10 cellular contexts compared by ENCODE assay signal in genomic region chr14:92586966-92587365, GRCh38.
DNase-seq lines count a peak whose midpoint lies in the region; ATAC-seq and TF ChIP-seq lines count a peak whose summit lies in the region.
"Had no signal": no experiment of that assay in that cellular context is flagged by ENCODE, and none has a peak within 500 bp of the region (broad histone marks: within the 10 kb centered on the region; RNA-seq: fewer than 3 reads in every experiment).

No MANE protein-coding gene starts in this region.

- H3K27me3 Mint-ChIP-seq in activated CD8-positive, alpha-beta memory T cell treated with anti-CD3 and anti-CD28 coated beads, Interleukin-2, amount 10 ng/mL, durations not matched to agents 7 days and 5 days, result peaks cover 2% of the 10 kb centered on the region
- peaks cover 14% of the 10 kb centered on the region for H3K27me3 Mint-ChIP-seq in activated CD4-positive, alpha-beta memory T cell treated with anti-CD3 and anti-CD28 coated beads, Interleukin-2, amount 10 ng/mL, durations not matched to agents 7 days and 5 days
- no peaks in the 10 kb centered on the region for H3K27me3 Mint-ChIP-seq in mesothelial cell of epicardium (ENCODE audit: low read depth)

- TF ChIP-seq CTCF in mesothelial cell of epicardium (IDR thresholded peaks at IDR 0.05; ENCODE audit: unreplicated experiment) (no peak), suprapubic skin (IDR thresholded peaks at IDR 0.05) (no peak)

- peak overlapping the region; percentile 58 for H3K4me3 Mint-ChIP-seq in activated CD8-positive, alpha-beta memory T cell treated with anti-CD3 and anti-CD28 coated beads, Interleukin-2, amount 10 ng/mL, durations not matched to agents 7 days and 5 days
- peak overlapping the region; percentile 30 for H3K4me3 Mint-ChIP-seq in activated CD4-positive, alpha-beta memory T cell treated with anti-CD3 and anti-CD28 coated beads, Interleukin-2, amount 10 ng/mL, durations not matched to agents 7 days and 5 days
- H3K4me3 Mint-ChIP-seq in mesothelial cell of epicardium, result no peak overlapping the region

- no peak for TF ChIP-seq POLR2A in suprapubic skin (IDR thresholded peaks at IDR 0.05)

- peaks cover 67% of the 10 kb centered on the region for H3K36me3 Mint-ChIP-seq in activated CD8-positive, alpha-beta memory T cell treated with anti-CD3 and anti-CD28 coated beads, Interleukin-2, amount 10 ng/mL, durations not matched to agents 7 days and 5 days
- H3K36me3 Mint-ChIP-seq in activated CD4-positive, alpha-beta memory T cell treated with anti-CD3 and anti-CD28 coated beads, Interleukin-2, amount 10 ng/mL, durations not matched to agents 7 days and 5 days (ENCODE audit: low read depth), result peaks cover 36% of the 10 kb centered on the region
- H3K36me3 Mint-ChIP-seq in mesothelial cell of epicardium, result peaks cover 29% of the 10 kb centered on the region

- CTCF ChIA-PET in activated CD8-positive, alpha-beta memory T cell treated with anti-CD3 and anti-CD28 coated beads, Interleukin-2, amount 10 ng/mL, durations not matched to agents 7 days and 5 days (lab: Charles Lee), result interaction anchor here (0.7 to 4.2 kb wide), 15 partner anchors 10 to 480 kb away, joined by 3 to 19 read pairs (median 5); partner anchors contain the start of gene ATXN3
- CTCF ChIA-PET in activated CD4-positive, alpha-beta memory T cell treated with anti-CD3 and anti-CD28 coated beads, Interleukin-2, amount 10 ng/mL, durations not matched to agents 7 days and 5 days (lab: Charles Lee), result interaction anchor here (0.7 to 3.0 kb wide), 9 partner anchors 10 to 103 kb away, joined by 3 to 17 read pairs (median 8); no protein-coding TSS in a partner anchor

- no peaks in the 10 kb centered on the region for H3K9me3 ChIP-seq in suprapubic skin

- no peak overlapping the region for H3K4me3 ChIP-seq in suprapubic skin

- H3K27ac Mint-ChIP-seq in activated CD8-positive, alpha-beta memory T cell treated with anti-CD3 and anti-CD28 coated beads, Interleukin-2, amount 10 ng/mL, durations not matched to agents 7 days and 5 days, result peak overlapping the region; percentile 89
- peak overlapping the region; percentile 93 for H3K27ac Mint-ChIP-seq in activated CD4-positive, alpha-beta memory T cell treated with anti-CD3 and anti-CD28 coated beads, Interleukin-2, amount 10 ng/mL, durations not matched to agents 7 days and 5 days
- peak overlapping the region; percentile 58 for H3K27ac Mint-ChIP-seq in mesothelial cell of epicardium

- POLR2A ChIA-PET in activated CD4-positive, alpha-beta memory T cell treated with anti-CD3 and anti-CD28 coated beads, Interleukin-2, amount 10 ng/mL, durations not matched to agents 7 days and 5 days (lab: Charles Lee), result interaction anchor here (0.6 to 4.1 kb wide), 9 partner anchors 8 to 68 kb away, joined by 3 to 25 read pairs (median 5); no protein-coding TSS in a partner anchor

- peak; percentile 54 for ATAC-seq in activated CD8-positive, alpha-beta memory T cell treated with anti-CD3 and anti-CD28 coated beads, Interleukin-2, amount 10 ng/mL, durations not matched to agents 7 days and 5 days

- no peak for TF ChIP-seq EP300 in suprapubic skin (IDR thresholded peaks at IDR 0.05)

- WGBS in suprapubic skin, result 78% methylated on average over 5 of the region's 5 CpGs

- H3K36me3 ChIP-seq in suprapubic skin, result peaks cover 7% of the 10 kb centered on the region

- peaks cover 94% of the 10 kb centered on the region for H3K4me1 Mint-ChIP-seq in activated CD8-positive, alpha-beta memory T cell treated with anti-CD3 and anti-CD28 coated beads, Interleukin-2, amount 10 ng/mL, durations not matched to agents 7 days and 5 days
- H3K4me1 Mint-ChIP-seq in activated CD4-positive, alpha-beta memory T cell treated with anti-CD3 and anti-CD28 coated beads, Interleukin-2, amount 10 ng/mL, durations not matched to agents 7 days and 5 days, result peaks cover 88% of the 10 kb centered on the region
- H3K4me1 Mint-ChIP-seq in mesothelial cell of epicardium, result peaks cover 20% of the 10 kb centered on the region

- peaks cover 8% of the 10 kb centered on the region for H3K9me3 Mint-ChIP-seq in activated CD8-positive, alpha-beta memory T cell treated with anti-CD3 and anti-CD28 coated beads, Interleukin-2, amount 10 ng/mL, durations not matched to agents 7 days and 5 days (ENCODE audit: low read depth)
- H3K9me3 Mint-ChIP-seq in activated CD4-positive, alpha-beta memory T cell treated with anti-CD3 and anti-CD28 coated beads, Interleukin-2, amount 10 ng/mL, durations not matched to agents 7 days and 5 days, result peaks cover 7% of the 10 kb centered on the region
- H3K9me3 Mint-ChIP-seq in mesothelial cell of epicardium, result peaks cover 20% of the 10 kb centered on the region

- peak; percentile 58 for DNase-seq in activated CD8-positive, alpha-beta memory T cell treated with anti-CD3 and anti-CD28 coated beads, Interleukin-2, amount 10 ng/mL, durations not matched to agents 7 days and 5 days
- DNase-seq in activated CD8-positive, alpha-beta memory T cell treated with anti-CD3 and anti-CD28 coated beads, Interleukin-2, amount 50 U/mL, for 4 hours, result no peak
- no peak for DNase-seq in activated CD4-positive, alpha-beta memory T cell treated with anti-CD3 and anti-CD28 coated beads, Interleukin-2, amount 10 ng/mL, durations not matched to agents 7 days and 5 days
- DNase-seq in mesothelial cell of epicardium (ENCODE audit: low spot score in 2 of 2, unreplicated experiment in 2 of 2) (no peak), suprapubic skin (ENCODE audit: low spot score in 2 of 2) (no peak), NCI-H69 (lab: John Stamatoyannopoulos, UW) (no peak), OCI-M1 (lab: John Stamatoyannopoulos, UW) (no peak), amygdala (lab: John Stamatoyannopoulos, UW) (no peak)
- DNase-seq: NCI-H446, posterior cingulate gyrus had no signal

- H3K4me1 ChIP-seq in suprapubic skin, result peaks cover 16% of the 10 kb centered on the region

- H3K27ac ChIP-seq in suprapubic skin, result peak overlapping the region; percentile 52

- no peaks in the 10 kb centered on the region for H3K27me3 ChIP-seq in suprapubic skin
